ENCODE assay signal across 25 cellular contexts in the genomic region with DNA sequence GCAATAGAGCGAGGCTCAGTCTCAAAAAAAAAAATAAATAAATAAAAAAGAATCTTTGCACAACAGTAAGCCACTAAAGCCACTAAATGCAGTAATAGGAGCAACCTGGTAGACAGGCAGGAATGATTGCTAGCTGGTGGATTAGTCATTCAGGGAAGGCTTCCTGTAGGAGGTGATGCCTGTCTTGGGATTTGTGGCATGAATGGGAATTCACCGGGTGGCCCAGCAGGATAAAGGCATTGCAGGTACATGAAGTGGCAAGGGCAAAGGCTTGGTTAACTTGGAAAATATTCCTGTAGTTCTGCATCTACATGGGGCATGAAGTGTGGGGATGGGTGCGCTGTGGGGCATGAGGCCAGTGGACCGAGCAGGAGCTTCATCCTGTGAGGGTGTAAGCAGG.
"Had no signal": no experiment of that assay in that cellular context is flagged by ENCODE, and none has a peak within 500 bp of the region (broad histone marks: within the 10 kb centered on the region; RNA-seq: fewer than 3 reads in every experiment).

No MANE protein-coding gene starts in this region.

- H3K4me3 ChIP-seq: breast epithelium, colonic mucosa, dorsolateral prefrontal cortex, esophagus squamous epithelium, gastrocnemius medialis, left ventricle myocardium inferior, smooth muscle cell, testis, vagina had no signal

- H3K9ac ChIP-seq: parathyroid adenoma had no signal

- H3K9me3 Mint-ChIP-seq: activated CD8-positive, alpha-beta T cell treated with anti-CD3 and anti-CD28 coated beads for 36 hours; activated naive CD8-positive, alpha-beta T cell treated with anti-CD3 and anti-CD28 coated beads for 36 hours; nephron progenitor cell; T-helper 1 cell treated with Interleukin-12 subunit alpha and Interleukin-12 subunit beta and Interleukin-4 antibody, amounts not matched to agents 30 μg/mL and 1 μg/mL, for 36 hours; type B pancreatic cell had no signal

- H2AFZ ChIP-seq: parathyroid adenoma had no signal

- H3K27me3 Mint-ChIP-seq: activated CD8-positive, alpha-beta T cell treated with anti-CD3 and anti-CD28 coated beads for 36 hours; activated naive CD8-positive, alpha-beta T cell treated with anti-CD3 and anti-CD28 coated beads for 36 hours had no signal

- H3K36me3 ChIP-seq: breast epithelium, colonic mucosa, esophagus squamous epithelium, gastrocnemius medialis, left ventricle myocardium inferior, vagina had no signal

- DNase-seq: activated CD4-positive, alpha-beta T cell treated with anti-CD3 and anti-CD28 coated beads for 48 hours; activated CD8-positive, alpha-beta T cell treated with anti-CD3 and anti-CD28 coated beads for 36 hours; activated naive CD8-positive, alpha-beta T cell treated with anti-CD3 and anti-CD28 coated beads for 36 hours; activated T-cell treated with anti-CD3 and anti-CD28 coated beads, Interleukin-2, amount 50 U/mL, for 1 hour; colonic mucosa; dorsolateral prefrontal cortex; esophagus squamous epithelium; gastrocnemius medialis; hippocampal formation; kidney glomerular epithelial cell; left ventricle myocardium inferior; midbrain; nephron progenitor cell; stimulated activated CD4-positive, alpha-beta T cell treated with anti-CD3 and anti-CD28 coated beads, Interleukin-2, amount 100 ng/mL, for 48 hours; stimulated activated CD8-positive, alpha-beta memory T cell treated with anti-CD3 and anti-CD28 coated beads, Interleukin-4, amount 100 ng/mL, for 48 hours; stimulated activated naive CD4-positive, alpha-beta T cell; T1000; testis had no signal

- H3K27me3 ChIP-seq: breast epithelium, colonic mucosa, dorsolateral prefrontal cortex, esophagus squamous epithelium, gastrocnemius medialis, testis, vagina had no signal

- H3K4me1 ChIP-seq: breast epithelium, colonic mucosa, esophagus squamous epithelium, testis, vagina had no signal

- H3K4me2 ChIP-seq: smooth muscle cell had no signal

- H3K4me3 Mint-ChIP-seq: activated CD8-positive, alpha-beta T cell treated with anti-CD3 and anti-CD28 coated beads for 36 hours; activated naive CD8-positive, alpha-beta T cell treated with anti-CD3 and anti-CD28 coated beads for 36 hours; nephron progenitor cell; T-helper 1 cell treated with Interleukin-12 subunit alpha and Interleukin-12 subunit beta and Interleukin-4 antibody, amounts not matched to agents 30 μg/mL and 1 μg/mL, for 36 hours; type B pancreatic cell had no signal

- H3K27ac Mint-ChIP-seq: activated CD8-positive, alpha-beta T cell treated with anti-CD3 and anti-CD28 coated beads for 36 hours; activated naive CD8-positive, alpha-beta T cell treated with anti-CD3 and anti-CD28 coated beads for 36 hours; nephron progenitor cell; T-helper 1 cell treated with Interleukin-12 subunit alpha and Interleukin-12 subunit beta and Interleukin-4 antibody, amounts not matched to agents 30 μg/mL and 1 μg/mL, for 36 hours; type B pancreatic cell had no signal

- H3K36me3 Mint-ChIP-seq: activated naive CD8-positive, alpha-beta T cell treated with anti-CD3 and anti-CD28 coated beads for 36 hours; type B pancreatic cell had no signal

- H3K27ac ChIP-seq: breast epithelium, colonic mucosa, dorsolateral prefrontal cortex, esophagus squamous epithelium, gastrocnemius medialis, left ventricle myocardium inferior, parathyroid adenoma, testis, vagina had no signal

- H3K9me3 ChIP-seq: breast epithelium, colonic mucosa, esophagus squamous epithelium, gastrocnemius medialis, left ventricle myocardium inferior, testis, vagina had no signal

- ATAC-seq: activated CD8-positive, alpha-beta T cell treated with anti-CD3 and anti-CD28 coated beads for 36 hours; gastrocnemius medialis; sciatic nerve had no signal
